11 cellular contexts compared by ENCODE assay signal in the genomic region with DNA sequence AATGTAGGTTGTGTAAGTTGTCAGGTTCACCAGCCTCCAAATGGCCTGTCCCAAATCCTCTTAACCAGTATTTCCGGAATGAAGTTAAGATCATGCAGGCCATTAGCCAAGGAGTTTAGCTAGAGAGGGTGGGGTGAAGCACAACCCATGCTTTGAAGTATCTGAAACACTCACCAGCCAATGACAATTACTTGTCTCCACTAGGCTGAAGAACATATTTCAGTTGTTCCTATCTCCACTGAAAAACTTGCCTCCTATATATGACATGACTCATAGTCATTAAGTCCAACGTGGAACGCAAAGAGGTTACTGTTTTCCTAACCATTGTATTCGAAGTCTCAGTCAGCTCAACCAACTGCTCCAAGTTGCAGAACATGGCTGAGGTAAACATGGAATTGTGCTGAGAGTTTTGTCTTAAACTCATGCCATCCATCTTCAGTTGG. TPM values are rescaled to one million over a fixed set of nuclear protein-coding genes. Genes with fewer than 3 reads are reported as not detected.
A peak's percentile ranks its signal among the peaks of the same experiment; 100 is the strongest.
DNase-seq lines count a peak whose midpoint lies in the region; ATAC-seq and TF ChIP-seq lines count a peak whose summit lies in the region.
"Had no signal": no experiment of that assay in that cellular context is flagged by ENCODE, and none has a peak within 500 bp of the region (broad histone marks: within the 10 kb centered on the region; RNA-seq: fewer than 3 reads in every experiment).

No MANE protein-coding gene starts in this region.

- no peak overlapping the region for H3K4me3 Mint-ChIP-seq in activated naive CD4-positive, alpha-beta T cell treated with anti-CD3 and anti-CD28 coated beads, Interleukin-2, amount 10 ng/mL, durations not matched to agents 7 days and 5 days
- peak overlapping the region; percentile 69 for H3K4me3 Mint-ChIP-seq in activated T-helper 1 cell treated with anti-CD3 and anti-CD28 coated beads, Interleukin-12 subunit alpha, Interleukin-12 subunit beta, Interleukin-2, Interleukin-4 antibody, amounts not matched to agents 30 ng/mL and 10 ng/mL and 1 ng/mL, durations not matched to agents 14 hours and 24 hours and 36 hours
- peak overlapping the region; percentile 38 for H3K4me3 Mint-ChIP-seq in type B pancreatic cell
- H3K4me3 Mint-ChIP-seq: activated naive CD8-positive, alpha-beta T cell treated with anti-CD3 and anti-CD28 coated beads, Interleukin-2, amount 10 ng/mL, durations not matched to agents 7 days and 5 days had no signal

- peaks cover 45% of the 10 kb centered on the region for H3K4me1 Mint-ChIP-seq in activated naive CD4-positive, alpha-beta T cell treated with anti-CD3 and anti-CD28 coated beads, Interleukin-2, amount 10 ng/mL, durations not matched to agents 7 days and 5 days
- H3K4me1 Mint-ChIP-seq in activated T-helper 1 cell treated with anti-CD3 and anti-CD28 coated beads, Interleukin-12 subunit alpha, Interleukin-12 subunit beta, Interleukin-2, Interleukin-4 antibody, amounts not matched to agents 30 ng/mL and 10 ng/mL and 1 ng/mL, durations not matched to agents 14 hours and 24 hours and 36 hours (ENCODE audit: low read depth): peaks cover 64% of the 10 kb centered on the region
- H3K4me1 Mint-ChIP-seq in type B pancreatic cell (ENCODE audit: unreplicated experiment): peaks cover under 1% of the 10 kb centered on the region

- TF ChIP-seq CTCF in fibroblast of villous mesenchyme (IDR thresholded peaks at IDR 0.05; ENCODE audit: insufficient read depth, low read depth, low read length) (no peak), type B pancreatic cell (conservative IDR thresholded peaks at IDR 0.05) (no peak), GM20000 (IDR thresholded peaks at IDR 0.05; ENCODE audit: extremely low read depth, missing control alignments) (no peak)

- H3K27ac Mint-ChIP-seq in activated naive CD4-positive, alpha-beta T cell treated with anti-CD3 and anti-CD28 coated beads, Interleukin-2, amount 50 U/mL, for 72 hours: peak overlapping the region; percentile 94 to 95
- no peak overlapping the region for H3K27ac Mint-ChIP-seq in activated naive CD4-positive, alpha-beta T cell treated with anti-CD3 and anti-CD28 coated beads, Interleukin-2, amount 10 ng/mL, durations not matched to agents 7 days and 5 days
- H3K27ac Mint-ChIP-seq in activated T-helper 1 cell treated with anti-CD3 and anti-CD28 coated beads, Interleukin-12 subunit alpha, Interleukin-12 subunit beta, Interleukin-2, Interleukin-4 antibody, amounts not matched to agents 30 ng/mL and 10 ng/mL and 1 ng/mL, durations not matched to agents 14 hours and 24 hours and 36 hours: peak overlapping the region; percentile 96
- H3K27ac Mint-ChIP-seq in type B pancreatic cell: peak overlapping the region; percentile 75

- peaks cover 0 to 8% of the 10 kb centered on the region in 2 donors for H3K9me3 Mint-ChIP-seq in activated naive CD4-positive, alpha-beta T cell treated with anti-CD3 and anti-CD28 coated beads, Interleukin-2, amount 50 U/mL, for 72 hours
- peaks cover 3% of the 10 kb centered on the region for H3K9me3 Mint-ChIP-seq in activated naive CD4-positive, alpha-beta T cell treated with anti-CD3 and anti-CD28 coated beads, Interleukin-2, amount 10 ng/mL, durations not matched to agents 7 days and 5 days
- peaks cover 16% of the 10 kb centered on the region for H3K9me3 Mint-ChIP-seq in activated T-helper 1 cell treated with anti-CD3 and anti-CD28 coated beads, Interleukin-12 subunit alpha, Interleukin-12 subunit beta, Interleukin-2, Interleukin-4 antibody, amounts not matched to agents 30 ng/mL and 10 ng/mL and 1 ng/mL, durations not matched to agents 14 hours and 24 hours and 36 hours
- H3K9me3 Mint-ChIP-seq in type B pancreatic cell: no peaks in the 10 kb centered on the region

- no peak overlapping the region for H3K4me3 ChIP-seq in fibroblast of villous mesenchyme (ENCODE audit: low read depth, low read length)

- no peak for ATAC-seq in activated naive CD4-positive, alpha-beta T cell treated with anti-CD3 and anti-CD28 coated beads, Interleukin-2, amount 50 U/mL, for 72 hours

- no peak for DNase-seq in activated naive CD4-positive, alpha-beta T cell treated with anti-CD3 and anti-CD28 coated beads, Interleukin-2, amount 50 U/mL, for 72 hours (ENCODE audit: low spot score in 2 of 2)
- DNase-seq in activated naive CD4-positive, alpha-beta T cell treated with anti-CD3 and anti-CD28 coated beads, Interleukin-2, amount 10 ng/mL, durations not matched to agents 7 days and 5 days: no peak
- DNase-seq in activated T-helper 1 cell treated with anti-CD3 and anti-CD28 coated beads, Interleukin-12 subunit alpha, Interleukin-12 subunit beta, Interleukin-2, Interleukin-4 antibody, amounts not matched to agents 30 ng/mL and 10 ng/mL and 1 ng/mL, durations not matched to agents 14 hours and 24 hours and 36 hours (ENCODE audit: low spot score): no peak
- DNase-seq in fibroblast of villous mesenchyme (ENCODE audit: low read depth) (peak; percentile 34), type B pancreatic cell (ENCODE audit: extremely low spot score, unreplicated experiment) (no peak), inferior parietal cortex (ENCODE audit: extremely low spot score) (no peak), NCI-H2029 (lab: John Stamatoyannopoulos, UW) (no peak), GM20000 (ENCODE audit: low spot score) (no peak)
- DNase-seq: activated naive CD8-positive, alpha-beta T cell treated with anti-CD3 and anti-CD28 coated beads, Interleukin-2, amount 10 ng/mL, durations not matched to agents 7 days and 5 days; NCI-H2081 treated with DMSO at 0.1 percent for 48 hours; stimulated activated CD8-positive, alpha-beta memory T cell treated with anti-CD3 and anti-CD28 coated beads, Interleukin-4, amount 100 ng/mL, for 48 hours had no signal

- H3K27me3 Mint-ChIP-seq in activated naive CD4-positive, alpha-beta T cell treated with anti-CD3 and anti-CD28 coated beads, Interleukin-2, amount 10 ng/mL, durations not matched to agents 7 days and 5 days: no peaks in the 10 kb centered on the region
- H3K27me3 Mint-ChIP-seq in activated T-helper 1 cell treated with anti-CD3 and anti-CD28 coated beads, Interleukin-12 subunit alpha, Interleukin-12 subunit beta, Interleukin-2, Interleukin-4 antibody, amounts not matched to agents 30 ng/mL and 10 ng/mL and 1 ng/mL, durations not matched to agents 14 hours and 24 hours and 36 hours (ENCODE audit: insufficient read depth): no peaks in the 10 kb centered on the region
- H3K27me3 Mint-ChIP-seq in type B pancreatic cell: no peaks in the 10 kb centered on the region
- H3K27me3 Mint-ChIP-seq: activated naive CD8-positive, alpha-beta T cell treated with anti-CD3 and anti-CD28 coated beads, Interleukin-2, amount 10 ng/mL, durations not matched to agents 7 days and 5 days had no signal

- intact Hi-C loops in activated T-helper 1 cell treated with anti-CD3 and anti-CD28 coated beads, Interleukin-12 subunit alpha, Interleukin-12 subunit beta, Interleukin-2, Interleukin-4 antibody, amounts not matched to agents 30 ng/mL and 10 ng/mL and 1 ng/mL, durations not matched to agents 14 hours and 24 hours and 36 hours (cut with micrococcal nuclease): loop anchor here (1.0 to 5.0 kb wide), 2 partner anchors 18 to 98 kb away; no protein-coding TSS in a partner anchor

- CTCF ChIA-PET in activated naive CD4-positive, alpha-beta T cell treated with anti-CD3 and anti-CD28 coated beads, Interleukin-2, amount 10 ng/mL, durations not matched to agents 7 days and 5 days (lab: Charles Lee): no interaction called here

- H3K36me3 Mint-ChIP-seq in activated naive CD4-positive, alpha-beta T cell treated with anti-CD3 and anti-CD28 coated beads, Interleukin-2, amount 50 U/mL, for 72 hours: peaks cover 5 to 11% of the 10 kb centered on the region in 2 donors
- no peaks in the 10 kb centered on the region for H3K36me3 Mint-ChIP-seq in activated naive CD4-positive, alpha-beta T cell treated with anti-CD3 and anti-CD28 coated beads, Interleukin-2, amount 10 ng/mL, durations not matched to agents 7 days and 5 days
- peaks cover 3% of the 10 kb centered on the region for H3K36me3 Mint-ChIP-seq in activated T-helper 1 cell treated with anti-CD3 and anti-CD28 coated beads, Interleukin-12 subunit alpha, Interleukin-12 subunit beta, Interleukin-2, Interleukin-4 antibody, amounts not matched to agents 30 ng/mL and 10 ng/mL and 1 ng/mL, durations not matched to agents 14 hours and 24 hours and 36 hours (ENCODE audit: low read depth)
- H3K36me3 Mint-ChIP-seq in type B pancreatic cell: peaks cover 4% of the 10 kb centered on the region

RNA-seq across cellular contexts. Expression of gene TNFAIP3, which starts 37.4 kb away (rescaled TPM):
- 100 to 1,000 TPM; 217 to 268 TPM for total RNA-seq in activated naive CD4-positive, alpha-beta T cell treated with anti-CD3 and anti-CD28 coated beads, Interleukin-2, amount 50 U/mL, for 72 hours
- total RNA-seq in activated T-helper 1 cell treated with anti-CD3 and anti-CD28 coated beads, Interleukin-12 subunit alpha, Interleukin-12 subunit beta, Interleukin-2, Interleukin-4 antibody, amounts not matched to agents 30 ng/mL and 10 ng/mL and 1 ng/mL, durations not matched to agents 14 hours and 24 hours and 36 hours: 250 and 257 TPM in 2 replicates
- total RNA-seq in fibroblast of villous mesenchyme: 3.5 and 3.9 TPM in 2 replicates
- 15.2 and 54.4 TPM in 2 replicates for total RNA-seq in type B pancreatic cell (ENCODE audit: low replicate concordance)
